ENCODE assay signal across 17 cellular contexts in the genomic region with DNA sequence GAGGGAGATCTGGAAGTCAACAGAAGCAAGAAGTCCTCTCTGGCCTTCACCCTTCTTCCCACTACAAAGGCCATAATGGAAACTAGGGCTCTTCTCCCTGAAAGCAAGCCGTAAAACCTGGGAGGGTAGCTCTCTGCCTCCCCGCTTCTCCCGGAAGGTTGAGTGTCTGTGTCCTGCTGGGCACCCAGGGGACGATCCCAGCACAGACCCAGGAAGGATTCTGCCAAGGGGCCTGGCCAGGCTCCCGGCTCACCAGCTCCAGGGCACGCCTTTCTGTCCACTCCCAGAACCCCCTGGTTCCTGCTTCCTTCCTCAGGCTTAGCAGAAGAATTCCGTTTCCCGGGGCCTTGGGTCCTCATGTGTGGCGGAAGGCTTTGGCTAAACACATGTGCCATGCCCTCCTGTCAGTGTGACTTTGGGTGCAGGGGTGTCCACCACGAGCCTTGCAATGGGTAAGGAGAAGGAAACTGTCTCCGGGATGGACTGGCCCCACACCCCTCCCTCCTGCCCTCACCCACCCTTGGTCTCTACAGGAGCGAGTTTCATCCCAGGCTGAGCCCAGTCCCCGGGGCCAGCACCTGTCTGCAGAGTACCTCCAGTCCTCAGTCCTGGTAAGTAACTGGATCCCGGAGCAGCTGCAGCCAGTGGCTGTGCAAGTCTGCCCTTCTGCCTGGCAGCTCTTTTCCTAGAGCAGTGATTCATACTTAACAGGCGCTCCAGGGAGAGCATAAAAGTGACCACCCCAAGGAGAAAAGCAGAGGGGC.
DNase-seq lines count a peak whose midpoint lies in the region; ATAC-seq, FAIRE-seq and TF ChIP-seq lines count a peak whose summit lies in the region.
"Had no signal": no experiment of that assay in that cellular context is flagged by ENCODE, and none has a peak within 500 bp of the region (broad histone marks: within the 10 kb centered on the region; RNA-seq: fewer than 3 reads in every experiment).

No MANE protein-coding gene starts in this region.

- no peak overlapping the region for H3K4ac ChIP-seq in mesenchymal stem cell (ENCODE audit: low read depth in 1 of 2, low read length in 2 of 2)

- no peak overlapping the region for H2BK15ac ChIP-seq in mesenchymal stem cell (ENCODE audit: low read depth, poor library complexity, severe bottlenecking)

- H3K23ac ChIP-seq in mesenchymal stem cell (ENCODE audit: low read length in 2 of 2) = no peak overlapping the region

- no peaks in the 10 kb centered on the region for H3F3A ChIP-seq in neural progenitor cell (ENCODE audit: low read depth)

- H3K27me3 ChIP-seq in neural progenitor cell (peaks cover 16% of the 10 kb centered on the region), Karpas-422 (ENCODE audit: low read length) (no peaks in the 10 kb centered on the region), mesenchymal stem cell (ENCODE audit: control insufficient read depth in 1 of 2, insufficient read depth in 1 of 2, low read length in 2 of 2) (peaks cover 0 to 37% of the 10 kb centered on the region in 2 experiments)

- H3K36me3 Mint-ChIP-seq in neural progenitor cell = no peaks in the 10 kb centered on the region

- no peak overlapping the region for H3K18ac ChIP-seq in mesenchymal stem cell (ENCODE audit: low read depth in 1 of 2, low read length in 2 of 2)

- no peak overlapping the region for H4K91ac ChIP-seq in mesenchymal stem cell (ENCODE audit: low read length)

- H3K9me2 ChIP-seq in Karpas-422 (replicated peaks; ENCODE audit: insufficient read depth, low read length) = no peaks in the 10 kb centered on the region

- H3K9ac ChIP-seq in neural progenitor cell (no peak overlapping the region), Karpas-422 (ENCODE audit: low read length) (no peak overlapping the region), mesenchymal stem cell (ENCODE audit: low read length) (no peak overlapping the region)
- H3K9ac ChIP-seq: KMS-11 had no signal

- TF ChIP-seq CTCF in neural progenitor cell (IDR thresholded peaks at IDR 0.05) = no peak

- no peak overlapping the region for H3K4me2 ChIP-seq in neural progenitor cell
- no peak overlapping the region for H3K4me2 ChIP-seq in Karpas-422 (ENCODE audit: low read depth, low read length, poor library complexity, severe bottlenecking)
- H3K4me2 ChIP-seq in mesenchymal stem cell (ENCODE audit: low read length, poor library complexity, severe bottlenecking) = no peak overlapping the region
- H3K4me2 ChIP-seq: KMS-11 had no signal

- H3K14ac ChIP-seq in mesenchymal stem cell (ENCODE audit: low read length in 2 of 2) = no peak overlapping the region

- H3K79me1 ChIP-seq in mesenchymal stem cell (replicated peaks; ENCODE audit: low read length, poor library complexity, severe bottlenecking) = no peaks in the 10 kb centered on the region

- H2BK120ac ChIP-seq in mesenchymal stem cell (ENCODE audit: low read depth, low read length) = no peak overlapping the region

- no peak for DNase-seq in stimulated activated naive CD8-positive, alpha-beta T cell treated with anti-CD3 and anti-CD28 coated beads, Interleukin-15, amount 100 ng/mL, for 72 hours
- no peak for DNase-seq in stimulated activated naive CD8-positive, alpha-beta T cell treated with anti-CD3 and anti-CD28 coated beads, Interleukin-15, Interleukin-2, amounts not matched to agents 100 U/mL and 50 U/mL, for 24 hours
- peak; percentile 59 for DNase-seq in RPMI7951 (ENCODE audit: low read depth)
- no peak for DNase-seq in neural progenitor cell (ENCODE audit: low spot score)
- no peak for DNase-seq in Karpas-422
- DNase-seq in mesenchymal stem cell = no peak
- no peak for DNase-seq in HTR-8/SVneo (ENCODE audit: insufficient read length, low spot score)
- DNase-seq: C1 segment of cervical spinal cord, DMS79 treated with DMSO at 0.1 percent for 48 hours, GF-D8, NCI-H1105, NCI-H1694 treated with DMSO at 0.1 percent for 48 hours, NCI-H2107, Right ventricle myocardium superior had no signal

- H3K4me3 Mint-ChIP-seq in stimulated activated naive CD8-positive, alpha-beta T cell treated with anti-CD3 and anti-CD28 coated beads, Interleukin-15, amount 100 ng/mL, for 72 hours = no peak overlapping the region
- H3K4me3 Mint-ChIP-seq in neural progenitor cell = no peak overlapping the region

- no peak for FAIRE-seq in HTR-8/SVneo (lab: Jason Lieb, UNC)
- FAIRE-seq: GM12892, HepG2 had no signal

- no peak overlapping the region for H3K27ac ChIP-seq in neural progenitor cell
- H3K27ac ChIP-seq in Karpas-422 (ENCODE audit: low read length) = no peak overlapping the region
- H3K27ac ChIP-seq in mesenchymal stem cell (ENCODE audit: low read length, poor library complexity, severe bottlenecking) = no peak overlapping the region
- H3K27ac ChIP-seq: KMS-11 had no signal

- H3K4me3 ChIP-seq in neural progenitor cell (no peak overlapping the region), Karpas-422 (ENCODE audit: low read length) (no peak overlapping the region), mesenchymal stem cell (ENCODE audit: insufficient read depth in 1 of 2, low read depth in 1 of 2, low read length in 2 of 2) (no peak overlapping the region)

- H2BK5ac ChIP-seq in mesenchymal stem cell (ENCODE audit: low read depth, low read length, poor library complexity, severe bottlenecking) = no peak overlapping the region

- no peak overlapping the region for H2BK12ac ChIP-seq in mesenchymal stem cell (ENCODE audit: low read length in 2 of 2)

- H4K20me1 ChIP-seq in neural progenitor cell (ENCODE audit: low read depth) (no peaks in the 10 kb centered on the region), Karpas-422 (ENCODE audit: insufficient read depth, low read depth, low read length) (no peaks in the 10 kb centered on the region)

- H3K27me3 Mint-ChIP-seq in stimulated activated naive CD8-positive, alpha-beta T cell treated with anti-CD3 and anti-CD28 coated beads, Interleukin-15, amount 100 ng/mL, for 72 hours = peaks cover 42% of the 10 kb centered on the region
- peaks cover 7% of the 10 kb centered on the region for H3K27me3 Mint-ChIP-seq in neural progenitor cell (ENCODE audit: insufficient read depth, low read depth)

- no peak overlapping the region for H2AK5ac ChIP-seq in mesenchymal stem cell (ENCODE audit: low read length, severe bottlenecking)

- peak; percentile 21 for ATAC-seq in stimulated activated naive CD8-positive, alpha-beta T cell treated with anti-CD3 and anti-CD28 coated beads, Interleukin-15, amount 100 ng/mL, for 72 hours
- ATAC-seq in stimulated activated naive CD8-positive, alpha-beta T cell treated with anti-CD3 and anti-CD28 coated beads, Interleukin-15, Interleukin-2, amounts not matched to agents 100 U/mL and 50 U/mL, for 24 hours = no peak

- H3K9me3 ChIP-seq in neural progenitor cell (ENCODE audit: low read depth) = no peaks in the 10 kb centered on the region
- H3K9me3 ChIP-seq in Karpas-422 (ENCODE audit: low read length) = no peaks in the 10 kb centered on the region
- no peaks in the 10 kb centered on the region for H3K9me3 ChIP-seq in mesenchymal stem cell (ENCODE audit: control insufficient read depth, low read length)

- 81% methylated on average over 15 of the region's 15 CpGs for WGBS in mesenchymal stem cell

- no peaks in the 10 kb centered on the region for H3K36me3 ChIP-seq in neural progenitor cell
- no peaks in the 10 kb centered on the region for H3K36me3 ChIP-seq in Karpas-422 (ENCODE audit: insufficient read depth, low read length)
- H3K36me3 ChIP-seq in mesenchymal stem cell (ENCODE audit: control insufficient read depth in 1 of 2, insufficient read depth in 2 of 2, low read depth in 1 of 2, low read length in 2 of 2) = no peaks in the 10 kb centered on the region

- no peak overlapping the region for H4K8ac ChIP-seq in mesenchymal stem cell (ENCODE audit: low read length)

- H3K27ac Mint-ChIP-seq in stimulated activated naive CD8-positive, alpha-beta T cell treated with anti-CD3 and anti-CD28 coated beads, Interleukin-15, amount 100 ng/mL, for 72 hours = no peak overlapping the region
- peak overlapping the region; percentile 25 for H3K27ac Mint-ChIP-seq in neural progenitor cell

- no peak overlapping the region for H2AFZ ChIP-seq in neural progenitor cell (replicated peaks)
- H2AFZ ChIP-seq in Karpas-422 (ENCODE audit: low read length) = no peak overlapping the region
- no peak overlapping the region for H2AFZ ChIP-seq in mesenchymal stem cell (ENCODE audit: low read depth, low read length)

- H3K4me1 Mint-ChIP-seq in stimulated activated naive CD8-positive, alpha-beta T cell treated with anti-CD3 and anti-CD28 coated beads, Interleukin-15, amount 100 ng/mL, for 72 hours = peaks cover 25% of the 10 kb centered on the region
- H3K4me1 Mint-ChIP-seq in neural progenitor cell = peaks cover 15% of the 10 kb centered on the region

- H3K4me1 ChIP-seq in neural progenitor cell = no peaks in the 10 kb centered on the region
- no peaks in the 10 kb centered on the region for H3K4me1 ChIP-seq in Karpas-422 (ENCODE audit: low read length)
- H3K4me1 ChIP-seq in mesenchymal stem cell (ENCODE audit: control insufficient read depth, insufficient read depth, low read depth, low read length) = peaks cover 32% of the 10 kb centered on the region

- no peaks in the 10 kb centered on the region for H3K9me3 Mint-ChIP-seq in stimulated activated naive CD8-positive, alpha-beta T cell treated with anti-CD3 and anti-CD28 coated beads, Interleukin-15, amount 100 ng/mL, for 72 hours
- H3K9me3 Mint-ChIP-seq in neural progenitor cell = no peaks in the 10 kb centered on the region

- H3K79me2 ChIP-seq in neural progenitor cell (ENCODE audit: low read depth) = no peaks in the 10 kb centered on the region
- H3K79me2 ChIP-seq in Karpas-422 (ENCODE audit: low read length) = no peaks in the 10 kb centered on the region
